Comparison of ENCODE assay signal across 11 cellular contexts in genomic region chr2:241148239-241148638, GRCh38. TPM values are rescaled to one million over a fixed set of nuclear protein-coding genes. Genes with fewer than 3 reads are reported as not detected.
DNase-seq lines count a peak whose midpoint lies in the region; ATAC-seq, FAIRE-seq and TF ChIP-seq lines count a peak whose summit lies in the region.
"Had no signal": no experiment of that assay in that cellular context is flagged by ENCODE, and none has a peak within 500 bp of the region (broad histone marks: within the 10 kb centered on the region; RNA-seq: fewer than 3 reads in every experiment).

No MANE protein-coding gene starts in this region.

- H3K79me2 ChIP-seq in parathyroid adenoma = peaks cover 5% of the 10 kb centered on the region

- DNase-seq in NCI-H748 (lab: John Stamatoyannopoulos, UW; ENCODE audit: unreplicated experiment) = peak; percentile 7
- no peak for DNase-seq in NCI-H748 treated with DMSO at 0.1 percent for 48 hours (lab: John Stamatoyannopoulos, UW)
- peak; percentile 5 for DNase-seq in NAMALWA (ENCODE audit: low spot score)
- DNase-seq in dorsolateral prefrontal cortex = no peak
- DNase-seq in amygdala (lab: John Stamatoyannopoulos, UW) = no peak
- DNase-seq in pancreas = no peak
- DNase-seq: NCI-H774 had no signal

- H3K4me3 ChIP-seq in dorsolateral prefrontal cortex (peak overlapping the region in 55 of 59 donors; percentile 76 to 100 (median 97)), parathyroid adenoma (ENCODE audit: low read depth, low read length) (no peak overlapping the region), pancreas (peak overlapping the region in 1 of 4 donors; percentile 97)

- no peak overlapping the region for H3K9ac ChIP-seq in parathyroid adenoma

- H3K27me3 ChIP-seq in dorsolateral prefrontal cortex = no peaks in the 10 kb centered on the region
- no peaks in the 10 kb centered on the region for H3K27me3 ChIP-seq in parathyroid adenoma (ENCODE audit: control insufficient read depth, insufficient read depth, low read length)
- H3K27me3 ChIP-seq in pancreas = no peaks in the 10 kb centered on the region
- H3K27me3 ChIP-seq: body of pancreas, ovary had no signal

- TF ChIP-seq CTCF in dorsolateral prefrontal cortex (IDR thresholded peaks at IDR 0.05 in 54 of 56, conservative IDR thresholded peaks at IDR 0.05 in 2 of 56; ENCODE audit: low read depth in 1 of 56, partially characterized antibody in 56 of 56) (no peak), parathyroid adenoma (IDR thresholded peaks at IDR 0.05) (no peak), pancreas (IDR thresholded peaks at IDR 0.05) (no peak)

- FAIRE-seq in pancreas (lab: Jason Lieb, UNC) = no peak

- peak overlapping the region; percentile 98 for H2AFZ ChIP-seq in parathyroid adenoma

- H3K4me2 ChIP-seq in parathyroid adenoma (ENCODE audit: low read length) = no peak overlapping the region

- WGBS in pancreas, 2 donors = 80 to 85% methylated on average over 4 of the region's 4 CpGs

- intact Hi-C loops in dorsolateral prefrontal cortex (cut with DNase I) (loop anchor here in 1 of 2 donors (5.0 kb wide), 1 partner anchor 46 kb away; the partner anchor contains the start of gene MTERF4), pancreas (cut with DNase I) (no loop called here)

- H3K36me3 ChIP-seq in parathyroid adenoma (ENCODE audit: control insufficient read depth, insufficient read depth, low read length) (no peaks in the 10 kb centered on the region), pancreas (no peaks in the 10 kb centered on the region)
- H3K36me3 ChIP-seq: ovary had no signal

- H3K27ac ChIP-seq in dorsolateral prefrontal cortex (peak overlapping the region in 1 of 59 donors; percentile 94), parathyroid adenoma (no peak overlapping the region), pancreas (no peak overlapping the region)
- H3K27ac ChIP-seq: ovary had no signal

- H3K4me1 ChIP-seq in parathyroid adenoma (peaks cover 14% of the 10 kb centered on the region), pancreas (peaks cover 0 to 14% (median 12%) of the 10 kb centered on the region in 3 donors)

- ATAC-seq in HG02973 (IDR thresholded peaks at IDR 0.05; ENCODE audit: unreplicated experiment) = no peak
- no peak for ATAC-seq in pancreas
- ATAC-seq: body of pancreas had no signal

- no peaks in the 10 kb centered on the region for H3K9me3 ChIP-seq in parathyroid adenoma (ENCODE audit: control insufficient read depth, low read length)
- no peaks in the 10 kb centered on the region for H3K9me3 ChIP-seq in pancreas
- H3K9me3 ChIP-seq: body of pancreas, ovary had no signal

RNA-seq across cellular contexts. Expression of gene PASK, which starts 1.0 kb away (rescaled TPM):
- 10 to 100 TPM; 11.9 to 65.1 (median 31.2) TPM for total RNA-seq in dorsolateral prefrontal cortex
- total RNA-seq in pancreas = 10 to 100 TPM in 2 of 6 donors, 1 to 10 TPM in 4; 3.7 to 12.3 (median 8.9) TPM
- polyA plus RNA-seq in pancreas = 10 to 100 TPM in 1 of 2 donors, 1 to 10 TPM in 1; 9.0 to 14.5 TPM

RNA-seq across cellular contexts. Expression of gene PPP1R7, which starts 2.0 kb away (rescaled TPM):
- total RNA-seq in dorsolateral prefrontal cortex (100 to 1,000 TPM in 59 of 120 experiments, 10 to 100 TPM in 61; 55.3 to 138 (median 99.6) TPM), pancreas (10 to 100 TPM; 21.5 to 38.7 (median 31.5) TPM)
- 10 to 100 TPM; 28.5 to 37.1 TPM for polyA plus RNA-seq in pancreas

RNA-seq across cellular contexts. Expression of gene ANO7, which starts 40.2 kb away (rescaled TPM):
- 10 to 100 TPM in 10 of 120 experiments, 1 to 10 TPM in 110; 1.8 to 24.3 (median 6.2) TPM for total RNA-seq in dorsolateral prefrontal cortex
- total RNA-seq in pancreas = 1 to 10 TPM in 3 of 6 donors, under 1 TPM in 3; 0.66 to 1.8 (median 1.1) TPM
- 1 to 10 TPM; 1.0 to 1.2 TPM for polyA plus RNA-seq in pancreas

RNA-seq across cellular contexts. Expression of gene MTERF4, which starts 46.2 kb away (rescaled TPM):
- 10 to 100 TPM; 34.2 to 84.6 (median 58.4) TPM for total RNA-seq in dorsolateral prefrontal cortex
- total RNA-seq in pancreas = 10 to 100 TPM; 14.0 to 22.9 (median 14.8) TPM
- polyA plus RNA-seq in pancreas = 10 to 100 TPM; 22.4 to 36.8 TPM

Comparison
In these comparisons a context has a peak if more than half of its experiments do, and no peak if none do; other contexts are left out.
1. DNase-seq: peak in NCI-H748 (single experiment) and NAMALWA (single experiment); none in NCI-H748 treated with DMSO at 0.1 percent for 48 hours (single experiment), dorsolateral prefrontal cortex (0 of 10), amygdala (0 of 56) and pancreas (0 of 6).